In genomic region chr1:5950994-5951749, GRCh38 we compare ENCODE assay signal across 1 cellular context.
TF ChIP-seq lines count a peak whose summit lies in the region.

No MANE protein-coding gene starts in this region.

TF ChIP-seq in WTC11, 78 proteins besides CTCF, POLR2A, EP300 and RAD21 (continued from another document):
- TF ChIP-seq HMGXB4 (CRISPR knock-in tag; IDR thresholded peaks at IDR 0.05) (no peak), GRHL2 (CRISPR knock-in tag; IDR thresholded peaks at IDR 0.05; ENCODE audit: insufficient replicate concordance, severe bottlenecking) (no peak), ZNF671 (CRISPR knock-in tag; IDR thresholded peaks at IDR 0.05) (no peak), RORB (CRISPR knock-in tag; IDR thresholded peaks at IDR 0.05) (no peak), ARID4B (CRISPR knock-in tag; IDR thresholded peaks at IDR 0.05; ENCODE audit: borderline replicate concordance) (no peak)
